Comparison of ENCODE assay signal across 10 cellular contexts in the genomic region with DNA sequence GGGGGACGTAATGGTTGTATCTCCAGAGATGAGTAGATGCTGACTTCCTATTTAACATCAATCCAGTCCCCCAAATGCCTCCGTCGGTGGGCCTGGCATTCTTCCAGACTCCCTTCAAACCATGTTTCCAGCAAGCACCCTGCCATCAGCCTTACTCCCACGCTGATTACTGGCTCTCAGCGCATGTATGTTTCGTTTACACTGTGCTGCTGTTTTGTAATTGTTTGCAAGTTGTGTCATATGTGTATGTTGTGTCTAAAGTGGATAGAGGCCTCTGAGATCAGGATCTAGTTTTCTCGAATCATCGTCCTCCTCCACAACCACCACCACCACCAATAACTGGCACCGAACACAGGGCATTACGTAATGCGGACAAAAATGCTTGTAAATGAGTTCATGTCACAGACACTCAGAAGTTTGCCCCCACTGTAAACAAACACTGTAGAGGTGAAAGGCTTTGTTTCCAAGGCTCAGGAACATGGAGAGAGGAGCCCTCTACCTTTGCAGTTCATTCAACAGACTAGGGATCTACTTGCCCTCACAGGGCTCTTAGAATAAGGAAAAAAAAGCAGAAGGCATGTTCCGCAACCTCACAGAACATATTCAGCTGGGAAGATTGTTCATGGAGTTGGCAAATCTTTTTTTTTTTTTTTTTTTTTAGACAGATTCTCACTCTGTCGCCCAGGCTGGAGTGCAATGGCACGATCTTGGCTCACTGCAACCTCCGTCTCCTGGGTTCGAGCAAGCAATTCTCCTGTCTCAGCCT. TPM values are rescaled to one million over a fixed set of nuclear protein-coding genes. Genes with fewer than 3 reads are reported as not detected.
A peak's percentile ranks its signal among the peaks of the same experiment; 100 is the strongest.
DNase-seq lines count a peak whose midpoint lies in the region; ATAC-seq and TF ChIP-seq lines count a peak whose summit lies in the region.
"Had no signal": no experiment of that assay in that cellular context is flagged by ENCODE, and none has a peak within 500 bp of the region (broad histone marks: within the 10 kb centered on the region; RNA-seq: fewer than 3 reads in every experiment).

No MANE protein-coding gene starts in this region.

- H3K36me3 ChIP-seq in SJCRH30, result no peaks in the 10 kb centered on the region
- H3K36me3 ChIP-seq in gastroesophageal sphincter, result no peaks in the 10 kb centered on the region
- no peaks in the 10 kb centered on the region for H3K36me3 ChIP-seq in urinary bladder (ENCODE audit: insufficient read depth)

- ATAC-seq in gastroesophageal sphincter (peak; percentile 26), GM18907 (IDR thresholded peaks at IDR 0.05; ENCODE audit: unreplicated experiment) (no peak)

- WGBS in gastroesophageal sphincter (ENCODE audit: low coverage in 1 of 2), 2 donors, result 27 to 74% methylated on average over 7 to 10 of the region's 16 CpGs
- WGBS in urinary bladder, result 44% methylated on average over 16 of the region's 16 CpGs

- no peaks in the 10 kb centered on the region for H3K9me3 ChIP-seq in SJCRH30 (replicated peaks)
- H3K9me3 ChIP-seq in gastroesophageal sphincter, result no peaks in the 10 kb centered on the region

- H3K27ac ChIP-seq in SJCRH30 (no peak overlapping the region), gastroesophageal sphincter (peak overlapping the region; percentile 3 to 74 (median 70)), urinary bladder (ENCODE audit: low read depth) (peak overlapping the region; percentile 85)

- H3K27me3 ChIP-seq in SJCRH30 (no peaks in the 10 kb centered on the region; the same call in 1 of the 2 replicates), gastroesophageal sphincter (no peaks in the 10 kb centered on the region)

- no peak overlapping the region for H3K4me3 ChIP-seq in SJCRH30
- H3K4me3 ChIP-seq in gastroesophageal sphincter, result no peak overlapping the region
- no peak overlapping the region for H3K4me3 ChIP-seq in urinary bladder (ENCODE audit: low read depth, low read length)

- TF ChIP-seq POLR2A in gastroesophageal sphincter (IDR thresholded peaks at IDR 0.05), result no peak

- TF ChIP-seq CTCF in gastroesophageal sphincter (IDR thresholded peaks at IDR 0.05), result peak in 1 of 4 experiments; percentile 36

- TF ChIP-seq EP300 in gastroesophageal sphincter (IDR thresholded peaks at IDR 0.05), result no peak

- H3K4me1 ChIP-seq in SJCRH30, result peaks cover 7% of the 10 kb centered on the region
- H3K4me1 ChIP-seq in gastroesophageal sphincter, result peaks cover 0 to 66% (median 12%) of the 10 kb centered on the region in 3 donors
- H3K4me1 ChIP-seq in urinary bladder (ENCODE audit: insufficient read depth), result no peaks in the 10 kb centered on the region

- DNase-seq in NCI-H2107 treated with DMSO at 0.1 percent for 48 hours (lab: John Stamatoyannopoulos, UW; ENCODE audit: unreplicated experiment) (peak; percentile 7), NCI-H2107 (lab: John Stamatoyannopoulos, UW) (no peak), SJCRH30 (peak; percentile 30 to 44), NCI-H1417 (lab: John Stamatoyannopoulos, UW) (no peak), NCI-H526 treated with DMSO at 0.1 percent for 48 hours (lab: John Stamatoyannopoulos, UW) (no peak)
- DNase-seq: activated gamma-delta T cell treated with Interleukin-2 at 50 U/mL for 16 hours, NCI-H2171 had no signal

RNA-seq across cellular contexts. Expression of a gene that starts 46.1 kb away (rescaled TPM):
- total RNA-seq in SJCRH30 (2014; rRNA removed; shearing (Covaris generic)), result 2.1 and 2.2 TPM in 2 replicates
- total RNA-seq in gastroesophageal sphincter (10 to 100 TPM; 18.7 to 44.9 (median 41.9) TPM), urinary bladder (39.3 TPM)
- 60.8 TPM for polyA plus RNA-seq in urinary bladder

RNA-seq across cellular contexts. Expression of a gene that starts 52.8 kb away (rescaled TPM):
- 96.9 and 102 TPM in 2 replicates for total RNA-seq in SJCRH30 (2014; rRNA removed; shearing (Covaris generic))
- total RNA-seq in gastroesophageal sphincter (100 to 1,000 TPM in 3 of 4 donors, 10 to 100 TPM in 1; 45.2 to 289 (median 132) TPM), urinary bladder (85.0 TPM)
- 105 TPM for polyA plus RNA-seq in urinary bladder

Comparison
In these comparisons a context has a peak if more than half of its experiments do, and no peak if none do; other contexts are left out.
1. DNase-seq: peak in NCI-H2107 treated with DMSO at 0.1 percent for 48 hours (single experiment) and SJCRH30 (2 of 2); none in NCI-H2107 (single experiment), NCI-H1417 (0 of 3) and NCI-H526 treated with DMSO at 0.1 percent for 48 hours (single experiment).